In genomic region chr3:191331443-191331842, GRCh38 we compare ENCODE assay signal across 8 cellular contexts. TPM values are rescaled to one million over a fixed set of nuclear protein-coding genes. Genes with fewer than 3 reads are reported as not detected.
A peak's percentile ranks its signal among the peaks of the same experiment; 100 is the strongest.
DNase-seq lines count a peak whose midpoint lies in the region; ATAC-seq and TF ChIP-seq lines count a peak whose summit lies in the region.

No MANE protein-coding gene starts in this region.

- H3K36me3 Mint-ChIP-seq in CD4-positive, alpha-beta memory T cell: peaks cover 0 to 2% of the 10 kb centered on the region in 2 donors

- POLR2A ChIA-PET in CD4-positive, alpha-beta memory T cell (lab: Charles Lee; ENCODE audit: partially characterized antibody): interaction anchor here (2.0 kb wide), 1 partner anchor 14 kb away, joined by 5 read pairs; no protein-coding TSS in a partner anchor

- peak overlapping the region in 6 of 8 donors; percentile 76 to 89 (median 82) for H3K4me3 Mint-ChIP-seq in CD4-positive, alpha-beta memory T cell

- no peak overlapping the region for H2AFZ ChIP-seq in osteoblast (ENCODE audit: low read length)

- H3K36me3 ChIP-seq in CD4-positive, alpha-beta memory T cell (ENCODE audit: insufficient read depth, low read length): no peaks in the 10 kb centered on the region
- no peaks in the 10 kb centered on the region; the same call in 1 of the 2 replicates for H3K36me3 ChIP-seq in MG63
- no peaks in the 10 kb centered on the region for H3K36me3 ChIP-seq in osteoblast (ENCODE audit: insufficient read depth, low read length)

- no peak overlapping the region for H3K27ac Mint-ChIP-seq in CD4-positive, alpha-beta memory T cell

- intact Hi-C loops in CD4-positive, alpha-beta memory T cell (cut with micrococcal nuclease): no loop called here

- H3K27me3 ChIP-seq in CD4-positive, alpha-beta memory T cell (ENCODE audit: insufficient read depth, low read length): no peaks in the 10 kb centered on the region
- no peaks in the 10 kb centered on the region for H3K27me3 ChIP-seq in MG63
- no peaks in the 10 kb centered on the region for H3K27me3 ChIP-seq in osteoblast (ENCODE audit: insufficient read depth, low read length)

- no peaks in the 10 kb centered on the region for H4K20me1 ChIP-seq in osteoblast (ENCODE audit: insufficient read depth, low read length)

- CTCF ChIA-PET in CD4-positive, alpha-beta memory T cell (lab: Charles Lee; ENCODE audit: partially characterized antibody): no interaction called here

- H3K4me1 Mint-ChIP-seq in CD4-positive, alpha-beta memory T cell: peaks cover 13 to 29% (median 24%) of the 10 kb centered on the region in 4 donors

- no peak overlapping the region for H3K4me3 ChIP-seq in CD4-positive, alpha-beta memory T cell (ENCODE audit: low read length in 2 of 2)
- H3K4me3 ChIP-seq in MG63 (peak overlapping the region; percentile 63), osteoblast (ENCODE audit: insufficient read depth, low read length) (peak overlapping the region; percentile 88)

- peaks cover 71% of the 10 kb centered on the region for H3K79me2 ChIP-seq in osteoblast (ENCODE audit: insufficient read depth, low read length)

- H3K4me1 ChIP-seq in CD4-positive, alpha-beta memory T cell (ENCODE audit: insufficient read depth, low read length): peaks cover 24% of the 10 kb centered on the region
- peaks cover 16% of the 10 kb centered on the region for H3K4me1 ChIP-seq in osteoblast (ENCODE audit: insufficient read depth, low read length)

- no peak overlapping the region for H3K27ac ChIP-seq in CD4-positive, alpha-beta memory T cell (ENCODE audit: low read depth, low read length)
- H3K27ac ChIP-seq in epithelial cell of prostate (peak overlapping the region; percentile 85), osteoblast (ENCODE audit: low read depth, low read length) (peak overlapping the region; percentile 89)

- no peak for DNase-seq in CD4-positive, alpha-beta memory T cell
- DNase-seq in MG63 (no peak), epithelial cell of prostate (ENCODE audit: low read depth, low spot score) (no peak), osteoblast (ENCODE audit: insufficient read length, low spot score, missing footprints) (no peak), GDM1 (lab: John Stamatoyannopoulos, UW) (no peak), NCI-H1105 (lab: John Stamatoyannopoulos, UW) (no peak)

- ATAC-seq in GM21576 (IDR thresholded peaks at IDR 0.05; ENCODE audit: unreplicated experiment): no peak
- ATAC-seq in activated CD4-positive, CD25-positive, alpha-beta regulatory T cell treated with anti-CD3 and anti-CD28 coated beads, Interleukin-2, amount 50 U/mL, for 24 hours: no peak

- peak overlapping the region; percentile 85 for H3K4me2 ChIP-seq in osteoblast (ENCODE audit: insufficient read depth, low read length)

- peaks cover 0 to 11% of the 10 kb centered on the region in 2 donors for H3K27me3 Mint-ChIP-seq in CD4-positive, alpha-beta memory T cell

- no peak for TF ChIP-seq CTCF in osteoblast (IDR thresholded peaks at IDR 0.05; ENCODE audit: extremely low read depth, low read depth, low read length)

- no peaks in the 10 kb centered on the region for H3K9me3 Mint-ChIP-seq in CD4-positive, alpha-beta memory T cell

- H3K9me3 ChIP-seq in CD4-positive, alpha-beta memory T cell (ENCODE audit: control insufficient read depth in 1 of 2, low read length in 2 of 2): no peaks in the 10 kb centered on the region
- H3K9me3 ChIP-seq in MG63 (no peaks in the 10 kb centered on the region), osteoblast (ENCODE audit: low read depth, low read length) (no peaks in the 10 kb centered on the region)

RNA-seq across cellular contexts. Expression of gene UTS2B, which starts 1.1 kb away (rescaled TPM):
- not detected for total RNA-seq in CD4-positive, alpha-beta memory T cell
- not detected for polyA plus RNA-seq in CD4-positive, alpha-beta memory T cell
- total RNA-seq in MG63 (2014; rRNA removed; shearing (Covaris generic); ENCODE audit: low replicate concordance): not detected in 2 replicates
- 0.59 and 1.1 TPM in 2 replicates for total RNA-seq in osteoblast

RNA-seq across cellular contexts. Expression of gene CCDC50, which starts 2.2 kb away (rescaled TPM):
- total RNA-seq in CD4-positive, alpha-beta memory T cell: 1 to 10 TPM; 6.3 to 8.1 TPM
- 10 to 100 TPM in 1 of 2 donors, 1 to 10 TPM in 1; 3.8 to 10.1 TPM for polyA plus RNA-seq in CD4-positive, alpha-beta memory T cell
- 65.4 and 93.9 TPM in 2 replicates for total RNA-seq in MG63 (2014; rRNA removed; shearing (Covaris generic); ENCODE audit: low replicate concordance)
- total RNA-seq in osteoblast: 74.8 and 78.2 TPM in 2 replicates

Comparison
In these comparisons a context has a peak if more than half of its experiments do, and no peak if none do; other contexts are left out.
1. H3K4me3 ChIP-seq: peak in MG63 (single experiment) and osteoblast (single experiment); none in CD4-positive, alpha-beta memory T cell (0 of 2).